22 cellular contexts compared by ENCODE assay signal in genomic region chr14:62800577-62800976, GRCh38.
DNase-seq lines count a peak whose midpoint lies in the region; ATAC-seq, FAIRE-seq and TF ChIP-seq lines count a peak whose summit lies in the region.
"Had no signal": no experiment of that assay in that cellular context is flagged by ENCODE, and none has a peak within 500 bp of the region (broad histone marks: within the 10 kb centered on the region; RNA-seq: fewer than 3 reads in every experiment).

No MANE protein-coding gene starts in this region.

- H3K4me1 ChIP-seq in A549 (peaks cover 6% of the 10 kb centered on the region; the same call in 1 of the 3 replicates), hepatocyte (ENCODE audit: insufficient read depth) (peaks cover 6% of the 10 kb centered on the region)
- H3K4me1 ChIP-seq: SJSA1 had no signal

- H3K9me2 ChIP-seq in hepatocyte (replicated peaks; ENCODE audit: insufficient read depth): no peaks in the 10 kb centered on the region

- TF ChIP-seq EP300 in A549 (IDR thresholded peaks at IDR 0.05): no peak

- H3K27me3 ChIP-seq in hepatocyte: no peaks in the 10 kb centered on the region
- H3K27me3 ChIP-seq: SJSA1 had no signal

- CTCF ChIA-PET in A549 (lab: Yijun Ruan, JAX): no interaction called here

- H2AFZ ChIP-seq in hepatocyte: peak overlapping the region; percentile 15

- peak in 1 of 2 experiments; percentile 68; a peak in 3 of 6 replicates for ATAC-seq in A549
- no peak for ATAC-seq in omental fat pad (ENCODE audit: low FRiP score)
- ATAC-seq: GM12878, Right ventricle myocardium inferior had no signal

- H3K4me3 ChIP-seq in A549 (no peak overlapping the region), hepatocyte (no peak overlapping the region)
- H3K4me3 ChIP-seq: GM12878, SJSA1 had no signal

- FAIRE-seq in A549 (lab: Jason Lieb, UNC): no peak
- FAIRE-seq: D721Med, GM12878 had no signal

- H3K27ac ChIP-seq in A549: no peak overlapping the region
- H3K27ac ChIP-seq in hepatocyte: no peak overlapping the region
- H3K27ac ChIP-seq: HL-60, KMS-11, SJSA1 had no signal

- no peak for TF ChIP-seq POLR2A in A549 (IDR thresholded peaks at IDR 0.05; ENCODE audit: low read length)

- H3K9me3 ChIP-seq in A549 (no peaks in the 10 kb centered on the region), hepatocyte (ENCODE audit: low read depth) (no peaks in the 10 kb centered on the region)
- H3K9me3 ChIP-seq: SJSA1 had no signal

- H3K79me2 ChIP-seq in hepatocyte: no peaks in the 10 kb centered on the region

- DNase-seq in NCI-H1092 treated with DMSO at 0.1 percent for 48 hours (lab: John Stamatoyannopoulos, UW): peak; percentile 8
- no peak for DNase-seq in NCI-H1092 (lab: John Stamatoyannopoulos, UW)
- DNase-seq in A549 (ENCODE audit: low read depth in 1 of 2, low spot score in 1 of 2): peak in 1 of 2 experiments; percentile 7
- peak; percentile 39 for DNase-seq in NCI-H69 (lab: John Stamatoyannopoulos, UW)
- DNase-seq in hepatocyte (ENCODE audit: low spot score): no peak
- no peak for DNase-seq in activated CD4-positive, alpha-beta T cell treated with anti-CD3 and anti-CD28 coated beads, Interleukin-2, amount 50 U/mL, for 1 hour
- DNase-seq in omental fat pad (ENCODE audit: low spot score): no peak
- DNase-seq in LoVo (ENCODE audit: low spot score): no peak
- DNase-seq: DND-41, H7, MV-4-11, NCI-H1694 treated with DMSO at 0.1 percent for 48 hours, NCI-H226, NCI-H774, OCI-M1, T-helper 1 cell had no signal

- POLR2A ChIA-PET in A549 (lab: Yijun Ruan, JAX): no interaction called here

- no peaks in the 10 kb centered on the region for H4K20me1 ChIP-seq in hepatocyte (ENCODE audit: insufficient read depth, poor library complexity, severe bottlenecking)

- TF ChIP-seq RAD21 in A549 (conservative IDR thresholded peaks at IDR 0.05 in 1 of 2, IDR thresholded peaks at IDR 0.05 in 1 of 2): no peak

- no peaks in the 10 kb centered on the region for H3K36me3 ChIP-seq in hepatocyte (replicated peaks; ENCODE audit: insufficient read depth, low read depth)
- H3K36me3 ChIP-seq: SJSA1 had no signal

- WGBS in A549 (ENCODE audit: missing lambda C conversion rate): 4% methylated on average over 3 of the region's 3 CpGs
- WGBS in hepatocyte (ENCODE audit: low lambda C conversion rate, missing lambda C conversion rate): 45% methylated on average over 3 of the region's 3 CpGs

- TF ChIP-seq CTCF in A549 (IDR thresholded peaks at IDR 0.05): no peak
- TF ChIP-seq CTCF in hepatocyte (IDR thresholded peaks at IDR 0.05; ENCODE audit: poor library complexity): no peak
- no peak for TF ChIP-seq CTCF in omental fat pad (IDR thresholded peaks at IDR 0.05)

- H3K4me2 ChIP-seq in A549 (0 out of 3 replicates have a peak overlapping the region, but pooled peaks have one; percentile 0), hepatocyte (no peak overlapping the region)
- H3K4me2 ChIP-seq: KMS-11 had no signal

TF ChIP-seq in A549, 52 proteins besides CTCF, POLR2A, EP300 and RAD21:
- no peak for TF ChIP-seq MAFK (IDR thresholded peaks at IDR 0.05; ENCODE audit: partially characterized antibody)
- TF ChIP-seq GATA3 (IDR thresholded peaks at IDR 0.05; ENCODE audit: borderline replicate concordance): peak; percentile 74; the same call in 1 of the 2 replicates
- TF ChIP-seq ZFP36 (IDR thresholded peaks at IDR 0.05; ENCODE audit: borderline replicate concordance, partially characterized antibody): peak; percentile 46
- TF ChIP-seq CBX8 (IDR thresholded peaks at IDR 0.05): no peak

Comparison
In these comparisons a context has a peak if more than half of its experiments do, and no peak if none do; other contexts are left out.
1. DNase-seq: peak in NCI-H1092 treated with DMSO at 0.1 percent for 48 hours (single experiment) and NCI-H69 (single experiment); none in NCI-H1092 (single experiment), hepatocyte (single experiment), activated CD4-positive, alpha-beta T cell treated with anti-CD3 and anti-CD28 coated beads, Interleukin-2, amount 50 U/mL, for 1 hour (single experiment), omental fat pad (single experiment) and LoVo (single experiment).